In the genomic region with DNA sequence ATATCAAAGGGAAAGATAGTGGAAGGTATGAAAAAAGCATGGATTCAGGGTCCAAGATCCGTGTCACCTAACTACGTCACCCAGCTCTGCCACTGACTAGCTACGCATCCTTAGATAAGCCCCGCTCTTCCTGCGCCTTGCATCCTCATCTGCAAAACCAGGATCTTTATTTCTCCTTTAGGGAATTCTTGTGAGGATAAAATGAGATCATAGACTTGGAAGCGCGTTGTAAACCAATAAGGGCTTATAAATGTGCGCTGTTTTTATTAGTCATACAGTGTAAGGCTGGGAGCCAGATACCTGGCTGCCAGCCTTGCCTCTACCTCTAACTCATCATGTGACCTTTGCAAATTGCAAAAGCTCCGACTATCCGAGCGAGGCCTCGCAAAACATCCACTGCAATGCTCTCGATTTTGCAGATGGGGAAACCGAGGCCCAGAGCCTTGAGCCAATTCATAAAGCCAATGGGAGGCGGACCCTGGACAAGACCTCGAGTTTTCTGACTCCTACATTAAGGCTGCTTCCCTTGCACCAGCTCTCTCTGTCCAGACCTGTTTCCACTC, we compare ENCODE assay signal across 8 cellular contexts. TPM values are rescaled to one million over a fixed set of nuclear protein-coding genes. Genes with fewer than 3 reads are reported as not detected.
DNase-seq lines count a peak whose midpoint lies in the region; ATAC-seq and TF ChIP-seq lines count a peak whose summit lies in the region.

No MANE protein-coding gene starts in this region.

- no peak for TF ChIP-seq CTCF in RWPE2 (IDR thresholded peaks at IDR 0.05; ENCODE audit: poor library complexity, severe bottlenecking)

- peak overlapping the region; percentile 60 for H3K9ac ChIP-seq in mucosa of stomach (ENCODE audit: low read length)

- H3K4me1 ChIP-seq in RWPE2 (ENCODE audit: insufficient read depth, poor library complexity, severe bottlenecking), result peaks cover 6% of the 10 kb centered on the region
- peaks cover 13% of the 10 kb centered on the region for H3K4me1 ChIP-seq in mucosa of stomach (ENCODE audit: control insufficient read depth, insufficient read depth, low read length)

- peak overlapping the region; percentile 83 for H3K27ac ChIP-seq in RWPE2 (ENCODE audit: poor library complexity, severe bottlenecking)

- no peaks in the 10 kb centered on the region for H3K27me3 ChIP-seq in RWPE2 (ENCODE audit: insufficient read depth, poor library complexity, severe bottlenecking)
- H3K27me3 ChIP-seq in mucosa of stomach (ENCODE audit: control insufficient read depth, insufficient read depth, low read length), result no peaks in the 10 kb centered on the region

- no peak for DNase-seq in activated CD4-positive, CD25-positive, alpha-beta regulatory T cell treated with anti-CD3 and anti-CD28 coated beads, Interleukin-2, amount 50 U/mL, for 72 hours
- DNase-seq in RWPE2 (ENCODE audit: low spot score), result no peak
- peak; percentile 61 for DNase-seq in dermis blood vessel endothelial cell

- no peaks in the 10 kb centered on the region for H3K9me3 ChIP-seq in RWPE2 (ENCODE audit: severe bottlenecking)
- no peaks in the 10 kb centered on the region for H3K9me3 ChIP-seq in mucosa of stomach (ENCODE audit: control insufficient read depth, low read length)

- peak; percentile 19 to 35 for ATAC-seq in activated CD4-positive, CD25-positive, alpha-beta regulatory T cell treated with anti-CD3 and anti-CD28 coated beads, Interleukin-2, amount 50 U/mL, for 24 hours
- ATAC-seq in RWPE2 (ENCODE audit: low read depth) (peak; percentile 69), HG03460 (IDR thresholded peaks at IDR 0.05; ENCODE audit: unreplicated experiment) (no peak), HG02852 (IDR thresholded peaks at IDR 0.05; ENCODE audit: unreplicated experiment) (no peak), HG03521 (IDR thresholded peaks at IDR 0.05; ENCODE audit: unreplicated experiment) (no peak)

- peaks cover 43% of the 10 kb centered on the region for H3K36me3 ChIP-seq in RWPE2 (ENCODE audit: low read depth)
- peaks cover 12% of the 10 kb centered on the region for H3K36me3 ChIP-seq in mucosa of stomach (ENCODE audit: control insufficient read depth, insufficient read depth, low read length)

- H3K4me3 ChIP-seq in RWPE2 (ENCODE audit: severe bottlenecking), result peak overlapping the region; percentile 94
- peak overlapping the region; percentile 60 for H3K4me3 ChIP-seq in mucosa of stomach (ENCODE audit: low read length)

RNA-seq across cellular contexts. Expression of gene PRPF19, which starts 0.8 kb away (rescaled TPM):
- total RNA-seq in dermis blood vessel endothelial cell, result 45.8 and 79.6 TPM in 2 replicates

RNA-seq across cellular contexts. Expression of gene TMEM109, which starts 8.3 kb away (rescaled TPM):
- 63.6 and 114 TPM in 2 replicates for total RNA-seq in dermis blood vessel endothelial cell

RNA-seq across cellular contexts. Expression of gene TMEM132A, which starts 18.6 kb away (rescaled TPM):
- total RNA-seq in dermis blood vessel endothelial cell, result 99.5 and 112 TPM in 2 replicates

RNA-seq across cellular contexts. Expression of gene ZP1, which starts 38.3 kb away (rescaled TPM):
- total RNA-seq in dermis blood vessel endothelial cell, result not detected in 2 replicates

RNA-seq across cellular contexts. Expression of gene SLC15A3, which starts 46.3 kb away (rescaled TPM):
- total RNA-seq in dermis blood vessel endothelial cell, result 8.7 and 9.0 TPM in 2 replicates

Comparison
In these comparisons a context has a peak if more than half of its experiments do, and no peak if none do; other contexts are left out.
1. ATAC-seq: peak in activated CD4-positive, CD25-positive, alpha-beta regulatory T cell treated with anti-CD3 and anti-CD28 coated beads, Interleukin-2, amount 50 U/mL, for 24 hours (2 of 2) and RWPE2 (single experiment); none in HG03460 (single experiment), HG02852 (single experiment) and HG03521 (single experiment).